In genomic region chr18:34194239-34194638, GRCh38 we compare ENCODE assay signal across 30 cellular contexts. TPM values are rescaled to one million over a fixed set of nuclear protein-coding genes. Genes with fewer than 3 reads are reported as not detected.
"Had no signal": no experiment of that assay in that cellular context is flagged by ENCODE, and none has a peak within 500 bp of the region (broad histone marks: within the 10 kb centered on the region; RNA-seq: fewer than 3 reads in every experiment).

No MANE protein-coding gene starts in this region.

- H3K9me3 ChIP-seq: colonic mucosa, esophagus squamous epithelium, gastrocnemius medialis, left lung, lower lobe of right lung, mucosa of descending colon had no signal

- H3K4me1 ChIP-seq: colonic mucosa, esophagus squamous epithelium, gastrocnemius medialis, heart right ventricle, left lung, lower lobe of right lung had no signal

- FAIRE-seq: endometrium, keratinocyte had no signal

- H3K27me3 ChIP-seq: colonic mucosa, esophagus squamous epithelium, gastrocnemius medialis, heart right ventricle, left lung had no signal

- DNase-seq: colonic mucosa; cortex of kidney; effector CD8-positive, alpha-beta T cell; effector memory CD8-positive, alpha-beta T cell; endodermal cell; erythroblast; esophagus squamous epithelium; foreskin fibroblast; foreskin melanocyte; gastrocnemius medialis; glutamatergic neuron; head of caudate nucleus; heart right ventricle; hippocampal formation; left cardiac atrium; left lung; left ventricle myocardium superior; lower lobe of right lung; mesenchymal stem cell; mucosa of descending colon; naive B cell had no signal

- ATAC-seq: effector memory CD8-positive, alpha-beta T cell; esophagus mucosa; gastrocnemius medialis; heart right ventricle; left cardiac atrium; left lung; left ventricle myocardium superior; lower lobe of right lung; mucosa of descending colon had no signal

- H3K4me3 ChIP-seq: colonic mucosa, esophagus squamous epithelium, gastrocnemius medialis, heart right ventricle, left lung, lower lobe of right lung, mucosa of descending colon had no signal

- H3K36me3 ChIP-seq: colonic mucosa, esophagus squamous epithelium, gastrocnemius medialis, heart right ventricle, left lung, lower lobe of right lung had no signal

- H3K27ac ChIP-seq: colonic mucosa, epithelial cell of prostate, esophagus squamous epithelium, gastrocnemius medialis, heart right ventricle, left lung, lower lobe of right lung had no signal

RNA-seq across cellular contexts. Expression of gene NOL4, which starts 30.5 kb away (rescaled TPM):
- total RNA-seq: dermis microvascular lymphatic vessel endothelial cell, esophagus mucosa, esophagus squamous epithelium, gastrocnemius medialis, glomerular endothelial cell, left lung, lung microvascular endothelial cell, mesenteric fat pad, myocyte had no signal
- polyA plus RNA-seq: keratinocyte had no signal
